In the genomic region with DNA sequence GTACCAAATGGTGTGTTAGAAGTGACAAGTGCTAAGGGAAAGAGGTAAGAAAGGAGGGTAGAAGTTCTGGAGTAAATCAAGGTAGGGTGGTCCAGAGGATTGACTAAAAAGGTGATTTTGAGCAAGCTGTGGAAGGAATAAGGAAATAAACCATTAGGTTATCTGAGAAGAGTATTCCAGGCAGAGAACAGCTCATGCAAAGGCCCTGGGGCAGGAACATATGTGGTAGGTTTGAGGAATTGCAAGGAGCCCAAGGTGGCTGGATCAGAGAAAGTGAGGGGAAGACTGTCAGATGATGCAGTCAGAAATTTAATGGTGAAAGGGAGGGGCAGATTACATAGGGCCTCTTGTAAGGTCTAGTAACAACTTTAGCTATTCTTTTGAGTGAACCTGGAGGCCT, we compare ENCODE assay signal across 38 cellular contexts.
"Had no signal": no experiment of that assay in that cellular context is flagged by ENCODE, and none has a peak within 500 bp of the region (broad histone marks: within the 10 kb centered on the region; RNA-seq: fewer than 3 reads in every experiment).

No MANE protein-coding gene starts in this region.

- H3K4me1 Mint-ChIP-seq: activated B cell treated with CpG ODN at 0.5 μM for 24 hours; activated CD4-positive, alpha-beta T cell treated with anti-CD3 and anti-CD28 coated beads, Interleukin-2, amount 10 ng/mL, durations not matched to agents 24 days and 14 days; activated naive CD8-positive, alpha-beta T cell treated with anti-CD3 and anti-CD28 coated beads for 36 hours; activated T-helper 17 cell treated with anti-CD3 and anti-CD28 coated beads, Interleukin-2, amount 50 U/mL, for 72 hours; central memory CD8-positive, alpha-beta T cell had no signal

- H3K4me3 ChIP-seq: body of pancreas, breast epithelium, cardiac muscle cell had no signal

- H3K27me3 Mint-ChIP-seq: activated B cell treated with CpG ODN at 0.5 μM for 24 hours; activated CD4-positive, alpha-beta T cell treated with anti-CD3 and anti-CD28 coated beads, Interleukin-2, amount 10 ng/mL, durations not matched to agents 24 days and 14 days; activated CD8-positive, alpha-beta T cell treated with anti-CD3 and anti-CD28 coated beads for 36 hours; central memory CD8-positive, alpha-beta T cell had no signal

- H3K27me3 ChIP-seq: body of pancreas, brain microvascular endothelial cell, breast epithelium, cardiac muscle cell had no signal

- ATAC-seq: activated CD8-positive, alpha-beta T cell treated with anti-CD3 and anti-CD28 coated beads for 36 hours; activated naive CD4-positive, alpha-beta T cell treated with anti-CD3 and anti-CD28 coated beads, Interleukin-2, amount 50 U/mL, for 72 hours; activated T-cell treated with anti-CD3 and anti-CD28 coated beads, Interleukin-2, amount 50 U/mL, for 4 hours; activated T-cell treated with anti-CD3 and anti-CD28 coated beads, Interleukin-2, amount 50 U/mL, for 72 hours; activated T-helper 17 cell treated with anti-CD3 and anti-CD28 coated beads, Interleukin-2, amount 50 U/mL, for 72 hours; body of pancreas had no signal

- H3K4me3 Mint-ChIP-seq: activated B cell treated with CpG ODN at 0.5 μM for 24 hours; activated CD4-positive, alpha-beta T cell treated with anti-CD3 and anti-CD28 coated beads, Interleukin-2, amount 10 ng/mL, durations not matched to agents 24 days and 14 days; activated CD8-positive, alpha-beta T cell treated with anti-CD3 and anti-CD28 coated beads for 36 hours; activated naive CD4-positive, alpha-beta T cell treated with anti-CD3 and anti-CD28 coated beads for 36 hours; activated naive CD8-positive, alpha-beta T cell treated with anti-CD3 and anti-CD28 coated beads for 36 hours; activated T-cell treated with anti-CD3 and anti-CD28 coated beads, Interleukin-2, amount 50 U/mL, for 4 hours; activated T-cell treated with anti-CD3 and anti-CD28 coated beads, Interleukin-2, amount 50 U/mL, for 72 hours; activated T-helper 1 cell treated with anti-CD3 and anti-CD28 coated beads, Interleukin-12 subunit alpha, Interleukin-12 subunit beta, Interleukin-2, Interleukin-4 antibody, amounts not matched to agents 30 ng/mL and 10 ng/mL and 1 ng/mL, durations not matched to agents 14 hours and 24 hours and 36 hours; activated T-helper 17 cell treated with anti-CD3 and anti-CD28 coated beads, Interleukin-2, amount 50 U/mL, for 72 hours; central memory CD8-positive, alpha-beta T cell; T-helper 1 cell treated with Interleukin-12 subunit alpha and Interleukin-12 subunit beta and Interleukin-4 antibody, amounts not matched to agents 30 μg/mL and 1 μg/mL, for 36 hours; T-helper 2 cell treated with Interferon-gamma antibody and Interleukin-4, amounts not matched to agents 5 μg/mL and 100 μg/mL, for 36 hours had no signal

- H3K4me1 ChIP-seq: breast epithelium had no signal

- FAIRE-seq: astrocyte, TTC549 had no signal

- H3K9me3 ChIP-seq: body of pancreas, breast epithelium had no signal

- H3K9me3 Mint-ChIP-seq: activated B cell treated with CpG ODN at 0.5 μM for 24 hours; activated CD4-positive, alpha-beta T cell treated with anti-CD3 and anti-CD28 coated beads, Interleukin-2, amount 10 ng/mL, durations not matched to agents 24 days and 14 days; activated CD8-positive, alpha-beta T cell treated with anti-CD3 and anti-CD28 coated beads for 36 hours; activated naive CD8-positive, alpha-beta T cell treated with anti-CD3 and anti-CD28 coated beads for 36 hours; activated T-cell treated with anti-CD3 and anti-CD28 coated beads, Interleukin-2, amount 50 U/mL, for 4 hours; activated T-helper 1 cell treated with anti-CD3 and anti-CD28 coated beads, Interleukin-12 subunit alpha, Interleukin-12 subunit beta, Interleukin-2, Interleukin-4 antibody, amounts not matched to agents 30 ng/mL and 10 ng/mL and 1 ng/mL, durations not matched to agents 14 hours and 24 hours and 36 hours; T-helper 1 cell treated with Interleukin-12 subunit alpha and Interleukin-12 subunit beta and Interleukin-4 antibody, amounts not matched to agents 30 μg/mL and 1 μg/mL, for 36 hours; T-helper 2 cell treated with Interferon-gamma antibody and Interleukin-4, amounts not matched to agents 5 μg/mL and 100 μg/mL, for 36 hours had no signal

- H3K27ac Mint-ChIP-seq: activated B cell treated with CpG ODN at 0.5 μM for 24 hours; activated CD4-positive, alpha-beta T cell treated with anti-CD3 and anti-CD28 coated beads, Interleukin-2, amount 10 ng/mL, durations not matched to agents 24 days and 14 days; activated CD8-positive, alpha-beta T cell treated with anti-CD3 and anti-CD28 coated beads for 36 hours; activated naive CD4-positive, alpha-beta T cell treated with anti-CD3 and anti-CD28 coated beads for 36 hours; activated naive CD4-positive, alpha-beta T cell treated with anti-CD3 and anti-CD28 coated beads, Interleukin-2, amount 50 U/mL, for 72 hours; activated naive CD8-positive, alpha-beta T cell treated with anti-CD3 and anti-CD28 coated beads for 36 hours; activated T-cell treated with anti-CD3 and anti-CD28 coated beads, Interleukin-2, amount 50 U/mL, for 72 hours; activated T-helper 1 cell treated with anti-CD3 and anti-CD28 coated beads, Interleukin-12 subunit alpha, Interleukin-12 subunit beta, Interleukin-2, Interleukin-4 antibody, amounts not matched to agents 30 ng/mL and 10 ng/mL and 1 ng/mL, durations not matched to agents 14 hours and 24 hours and 36 hours; activated T-helper 17 cell treated with anti-CD3 and anti-CD28 coated beads, Interleukin-2, amount 50 U/mL, for 72 hours; T-helper 1 cell treated with Interleukin-12 subunit alpha and Interleukin-12 subunit beta and Interleukin-4 antibody, amounts not matched to agents 30 μg/mL and 1 μg/mL, for 36 hours; T-helper 2 cell treated with Interferon-gamma antibody and Interleukin-4, amounts not matched to agents 5 μg/mL and 100 μg/mL, for 36 hours had no signal

- H3K36me3 Mint-ChIP-seq: activated naive CD4-positive, alpha-beta T cell treated with anti-CD3 and anti-CD28 coated beads, Interleukin-2, amount 50 U/mL, for 72 hours; activated naive CD8-positive, alpha-beta T cell treated with anti-CD3 and anti-CD28 coated beads for 36 hours had no signal

- H3K27ac ChIP-seq: body of pancreas, brain microvascular endothelial cell, breast epithelium, cardiac muscle cell, VCaP had no signal

- DNase-seq: activated B cell treated with CpG ODN at 0.5 μM for 24 hours; activated CD4-positive, alpha-beta T cell treated with anti-CD3 and anti-CD28 coated beads for 4 hours; activated CD4-positive, alpha-beta T cell treated with anti-CD3 and anti-CD28 coated beads, Interleukin-2, amount 10 ng/mL, durations not matched to agents 24 days and 14 days; activated CD4-positive, alpha-beta T cell treated with anti-CD3 and anti-CD28 coated beads, Interleukin-2, amount 50 U/mL, for 1 hour; activated CD4-positive, alpha-beta T cell treated with anti-CD3 and anti-CD28 coated beads, Interleukin-2, amount 50 U/mL, for 48 hours; activated CD4-positive, CD25-positive, alpha-beta regulatory T cell treated with anti-CD3 and anti-CD28 coated beads, Interleukin-2, amount 50 U/mL, for 72 hours; activated CD8-positive, alpha-beta memory T cell treated with anti-CD3 and anti-CD28 coated beads, Interleukin-2, amount 50 U/mL, for 4 hours; activated CD8-positive, alpha-beta T cell treated with anti-CD3 and anti-CD28 coated beads for 36 hours; activated effector memory CD4-positive, alpha-beta T cell treated with anti-CD3 and anti-CD28 coated beads, Interleukin-2, amount 50 U/mL, for 16 hours; activated gamma-delta T cell treated with Interleukin-2 at 50 U/mL for 16 hours; activated naive CD4-positive, alpha-beta T cell; activated naive CD4-positive, alpha-beta T cell treated with anti-CD3 and anti-CD28 coated beads for 36 hours; activated naive CD4-positive, alpha-beta T cell treated with anti-CD3 and anti-CD28 coated beads, Interleukin-2, amount 50 U/mL, for 16 hours; activated naive CD8-positive, alpha-beta T cell treated with anti-CD3 and anti-CD28 coated beads for 36 hours; activated T-cell treated with anti-CD3 and anti-CD28 coated beads for 4 hours; activated T-cell treated with anti-CD3 and anti-CD28 coated beads, Interleukin-2, amount 50 U/mL, for 1 hour; activated T-cell treated with anti-CD3 and anti-CD28 coated beads, Interleukin-2, amount 50 U/mL, for 4 hours; activated T-cell treated with anti-CD3 and anti-CD28 coated beads, Interleukin-2, amount 50 U/mL, for 72 hours; amygdala; aorta; body of pancreas; brain microvascular endothelial cell; caudate nucleus; cerebellar nuclear complex; T-helper 1 cell; T-helper 2 cell; T-helper 9 cell had no signal

- H3K36me3 ChIP-seq: brain microvascular endothelial cell, breast epithelium, cardiac muscle cell had no signal
